Comparison of ENCODE assay signal across 20 cellular contexts in genomic region chr9:84794981-84795637, GRCh38.
DNase-seq lines count a peak whose midpoint lies in the region; ATAC-seq, FAIRE-seq and TF ChIP-seq lines count a peak whose summit lies in the region.
"Had no signal": no experiment of that assay in that cellular context is flagged by ENCODE, and none has a peak within 500 bp of the region (broad histone marks: within the 10 kb centered on the region; RNA-seq: fewer than 3 reads in every experiment).

No MANE protein-coding gene starts in this region.

- no peaks in the 10 kb centered on the region for H3K27me3 Mint-ChIP-seq in MCF 10A (ENCODE audit: insufficient read depth, unreplicated experiment)
- peaks cover 2 to 7% (median 4%) of the 10 kb centered on the region in 5 donors for H3K27me3 Mint-ChIP-seq in naive thymus-derived CD8-positive, alpha-beta T cell

- POLR2A ChIA-PET in MCF 10A (lab: Yijun Ruan, JAX), result no interaction called here
- POLR2A ChIA-PET in naive thymus-derived CD8-positive, alpha-beta T cell (lab: Charles Lee), result no interaction called here

- no peak for DNase-seq in breast epithelium (ENCODE audit: low spot score in 2 of 2)
- DNase-seq in MCF 10A (ENCODE audit: unreplicated experiment), result no peak
- no peak for DNase-seq in bronchial epithelial cell (ENCODE audit: low read depth)
- no peak for DNase-seq in mesenchymal stem cell
- DNase-seq in adrenal gland, result no peak
- DNase-seq in naive thymus-derived CD8-positive, alpha-beta T cell, result no peak
- DNase-seq: AML-193; Calu3; CD4-positive, alpha-beta memory T cell; DMS79 treated with DMSO at 0.1 percent for 48 hours; H9 had no signal

- H3K79me1 ChIP-seq in mesenchymal stem cell (replicated peaks; ENCODE audit: low read length, poor library complexity, severe bottlenecking), result no peaks in the 10 kb centered on the region

- H3K4me3 ChIP-seq in breast epithelium (no peak overlapping the region), bronchial epithelial cell (ENCODE audit: low read depth, low read length) (no peak overlapping the region), mesenchymal stem cell (ENCODE audit: insufficient read depth in 1 of 2, low read depth in 1 of 2, low read length in 2 of 2) (no peak overlapping the region), adrenal gland (no peak overlapping the region)
- H3K4me3 ChIP-seq: A549, BLaER1, GM12878 had no signal

- no peaks in the 10 kb centered on the region for H3K27me3 ChIP-seq in breast epithelium
- peaks cover 4% of the 10 kb centered on the region for H3K27me3 ChIP-seq in bronchial epithelial cell (ENCODE audit: control insufficient read depth, insufficient read depth, low read length)
- peaks cover 5% of the 10 kb centered on the region in 2 experiments for H3K27me3 ChIP-seq in mesenchymal stem cell (ENCODE audit: control insufficient read depth in 1 of 2, insufficient read depth in 1 of 2, low read length in 2 of 2)
- no peaks in the 10 kb centered on the region for H3K27me3 ChIP-seq in adrenal gland
- H3K27me3 ChIP-seq: BLaER1 had no signal

- no peak overlapping the region for H4K8ac ChIP-seq in mesenchymal stem cell (ENCODE audit: low read length)

- no peak overlapping the region for H2BK15ac ChIP-seq in mesenchymal stem cell (ENCODE audit: low read depth, poor library complexity, severe bottlenecking)

- no peak overlapping the region for H2AFZ ChIP-seq in mesenchymal stem cell (ENCODE audit: low read depth, low read length)

- H3K23ac ChIP-seq in mesenchymal stem cell (ENCODE audit: low read length in 2 of 2), result no peak overlapping the region

- no peak overlapping the region for H2BK120ac ChIP-seq in mesenchymal stem cell (ENCODE audit: low read depth, low read length)

- H3K9me3 Mint-ChIP-seq in MCF 10A (ENCODE audit: unreplicated experiment), result no peaks in the 10 kb centered on the region
- H3K9me3 Mint-ChIP-seq in naive thymus-derived CD8-positive, alpha-beta T cell, result peaks cover 0 to 1% (median 0%) of the 10 kb centered on the region in 9 donors
- H3K9me3 Mint-ChIP-seq: H9 had no signal

- no peak overlapping the region for H2BK5ac ChIP-seq in mesenchymal stem cell (ENCODE audit: low read depth, low read length, poor library complexity, severe bottlenecking)

- TF ChIP-seq CTCF in breast epithelium (IDR thresholded peaks at IDR 0.05), result no peak
- no peak for TF ChIP-seq CTCF in MCF 10A (IDR thresholded peaks at IDR 0.05; ENCODE audit: unreplicated experiment)
- no peak for TF ChIP-seq CTCF in bronchial epithelial cell (IDR thresholded peaks at IDR 0.05; ENCODE audit: insufficient read depth, low read length, severe bottlenecking)
- TF ChIP-seq CTCF in adrenal gland (IDR thresholded peaks at IDR 0.05), result no peak

- H3K36me3 Mint-ChIP-seq in MCF 10A (ENCODE audit: insufficient read depth, unreplicated experiment), result no peaks in the 10 kb centered on the region
- no peaks in the 10 kb centered on the region for H3K36me3 Mint-ChIP-seq in naive thymus-derived CD8-positive, alpha-beta T cell
- H3K36me3 Mint-ChIP-seq: CD14-positive monocyte; CD4-positive, alpha-beta memory T cell had no signal

- H3K4me1 ChIP-seq in breast epithelium (no peaks in the 10 kb centered on the region), mesenchymal stem cell (ENCODE audit: control insufficient read depth, insufficient read depth, low read depth, low read length) (no peaks in the 10 kb centered on the region), adrenal gland (replicated peaks in 1 of 2) (no peaks in the 10 kb centered on the region)
- H3K4me1 ChIP-seq: A549 had no signal

- intact Hi-C loops in breast epithelium (cut with DNase I; ENCODE audit: low total_unique reads) (no loop called here), MCF 10A (cut with micrococcal nuclease) (no loop called here), adrenal gland (cut with DNase I) (no loop called here)

- WGBS in mesenchymal stem cell, result 76% methylated on average over 10 of the region's 10 CpGs
- 70 to 83% (median 76%) methylated on average over 10 of the region's 10 CpGs for WGBS in adrenal gland, 4 donors

- no peak overlapping the region for H3K4me3 Mint-ChIP-seq in MCF 10A (ENCODE audit: unreplicated experiment)
- H3K4me3 Mint-ChIP-seq in naive thymus-derived CD8-positive, alpha-beta T cell, result no peak overlapping the region
- H3K4me3 Mint-ChIP-seq: CD14-positive monocyte; CD4-positive, alpha-beta memory T cell; H9 had no signal

- no peak for ATAC-seq in naive thymus-derived CD8-positive, alpha-beta T cell
- ATAC-seq: A549, GM12878, HepG2 had no signal

- peak overlapping the region in 1 of 2 experiments; percentile 59 for H3K14ac ChIP-seq in mesenchymal stem cell (ENCODE audit: low read length in 2 of 2)

- no peak overlapping the region for H3K18ac ChIP-seq in mesenchymal stem cell (ENCODE audit: low read depth in 1 of 2, low read length in 2 of 2)

- peak; percentile 55 for FAIRE-seq in bronchial epithelial cell (lab: Jason Lieb, UNC)
- FAIRE-seq: A549, GM12878, H1, HepG2, HTR-8/SVneo had no signal

- H2AK5ac ChIP-seq in mesenchymal stem cell (ENCODE audit: low read length, severe bottlenecking), result no peak overlapping the region

- no peak overlapping the region for H2BK12ac ChIP-seq in mesenchymal stem cell (ENCODE audit: low read length in 2 of 2)

- no peak for TF ChIP-seq POLR2A in breast epithelium (IDR thresholded peaks at IDR 0.05)
- TF ChIP-seq POLR2A in adrenal gland (IDR thresholded peaks at IDR 0.05), result no peak

- peak overlapping the region; percentile 52 to 57 for H3K27ac ChIP-seq in breast epithelium
- no peak overlapping the region for H3K27ac ChIP-seq in mesenchymal stem cell (ENCODE audit: low read length, poor library complexity, severe bottlenecking)
- H3K27ac ChIP-seq in temporal lobe (ENCODE audit: low read depth, low read length), result peak overlapping the region; percentile 27
- H3K27ac ChIP-seq in adrenal gland, result no peak overlapping the region
- H3K27ac ChIP-seq: 22Rv1, A549, BLaER1 had no signal

- H3K9me3 ChIP-seq in breast epithelium (no peaks in the 10 kb centered on the region), mesenchymal stem cell (ENCODE audit: control insufficient read depth, low read length) (no peaks in the 10 kb centered on the region), adrenal gland (replicated peaks in 1 of 3) (no peaks in the 10 kb centered on the region)
- H3K9me3 ChIP-seq: A549, BLaER1 had no signal

- H3K4me2 ChIP-seq in mesenchymal stem cell (ENCODE audit: low read length, poor library complexity, severe bottlenecking), result no peak overlapping the region
- H3K4me2 ChIP-seq: A549, BLaER1 had no signal

- peak overlapping the region; percentile 27 for H4K91ac ChIP-seq in mesenchymal stem cell (ENCODE audit: low read length)

- H3K4me1 Mint-ChIP-seq in MCF 10A (ENCODE audit: insufficient read depth, unreplicated experiment), result peaks cover 5% of the 10 kb centered on the region
- H3K4me1 Mint-ChIP-seq in naive thymus-derived CD8-positive, alpha-beta T cell, result no peaks in the 10 kb centered on the region
- H3K4me1 Mint-ChIP-seq: CD14-positive monocyte; CD4-positive, alpha-beta memory T cell; H9 had no signal

- CTCF ChIA-PET in MCF 10A (lab: Yijun Ruan, JAX), result interaction anchor here (0.5 to 1.2 kb wide), 3 partner anchors 15 to 517 kb away, joined by 3 to 5 read pairs (median 4); no protein-coding TSS in a partner anchor

- H3K27ac Mint-ChIP-seq in MCF 10A (ENCODE audit: low read depth, unreplicated experiment), result no peak overlapping the region
- peak overlapping the region in 1 of 10 donors; percentile 24 for H3K27ac Mint-ChIP-seq in naive thymus-derived CD8-positive, alpha-beta T cell

- no peak overlapping the region for H3K9ac ChIP-seq in mesenchymal stem cell (ENCODE audit: low read length)
- H3K9ac ChIP-seq: BLaER1 had no signal

- no TSS peak for BruUV-seq in MCF 10A (replicated peaks; lab: Mats Ljungman, UMichigan)

- no peak overlapping the region for H3K4ac ChIP-seq in mesenchymal stem cell (ENCODE audit: low read depth in 1 of 2, low read length in 2 of 2)

- H3K36me3 ChIP-seq in breast epithelium, result no peaks in the 10 kb centered on the region
- no peaks in the 10 kb centered on the region for H3K36me3 ChIP-seq in bronchial epithelial cell (ENCODE audit: control insufficient read depth, insufficient read depth, low read length)
- H3K36me3 ChIP-seq in mesenchymal stem cell (ENCODE audit: control insufficient read depth in 1 of 2, insufficient read depth in 2 of 2, low read depth in 1 of 2, low read length in 2 of 2), result no peaks in the 10 kb centered on the region
- no peaks in the 10 kb centered on the region for H3K36me3 ChIP-seq in adrenal gland (replicated peaks in 1 of 2)
- H3K36me3 ChIP-seq: BLaER1 had no signal

Comparison
In these comparisons a context has a peak if more than half of its experiments do, and no peak if none do; other contexts are left out.
1. H3K27ac ChIP-seq: peak in breast epithelium (2 of 2) and temporal lobe (single experiment); none in mesenchymal stem cell (single experiment) and adrenal gland (0 of 5).